20 cellular contexts compared by ENCODE assay signal in genomic region chr5:151106509-151106908, GRCh38. TPM values are rescaled to one million over a fixed set of nuclear protein-coding genes. Genes with fewer than 3 reads are reported as not detected.
A peak's percentile ranks its signal among the peaks of the same experiment; 100 is the strongest.
DNase-seq lines count a peak whose midpoint lies in the region; ATAC-seq, FAIRE-seq and TF ChIP-seq lines count a peak whose summit lies in the region.
"Had no signal": no experiment of that assay in that cellular context is flagged by ENCODE, and none has a peak within 500 bp of the region (broad histone marks: within the 10 kb centered on the region; RNA-seq: fewer than 3 reads in every experiment).

No MANE protein-coding gene starts in this region.

- no peak overlapping the region for H3K27ac ChIP-seq in K562 (ENCODE audit: extremely low read depth, low read depth, low read length)
- H3K27ac ChIP-seq in naive thymus-derived CD4-positive, alpha-beta T cell (ENCODE audit: low read depth, low read length) = no peak overlapping the region
- peak overlapping the region; percentile 14 for H3K27ac ChIP-seq in upper lobe of right lung

- H3K36me3 ChIP-seq in K562 (ENCODE audit: control insufficient read depth, insufficient read depth, low read length) = no peaks in the 10 kb centered on the region
- H3K36me3 ChIP-seq in naive thymus-derived CD4-positive, alpha-beta T cell (ENCODE audit: control insufficient read depth in 2 of 3, insufficient read depth in 3 of 3, low read length in 3 of 3) = peaks cover 67 to 100% (median 82%) of the 10 kb centered on the region in 3 experiments
- peaks cover 80% of the 10 kb centered on the region for H3K36me3 ChIP-seq in upper lobe of right lung
- H3K36me3 ChIP-seq: uterus had no signal

- DNase-seq in activated naive CD8-positive, alpha-beta T cell treated with anti-CD3 and anti-CD28 coated beads, Interleukin-2, amount 50 U/mL, for 24 hours = no peak
- no peak for DNase-seq in K562 (ENCODE audit: extremely low read depth in 1 of 4, low spot score in 3 of 4)
- DNase-seq in naive thymus-derived CD4-positive, alpha-beta T cell = no peak
- DNase-seq in upper lobe of right lung = no peak
- DNase-seq in SW 1271 (lab: John Stamatoyannopoulos, UW) = no peak
- no peak for DNase-seq in stimulated activated naive CD4-positive, alpha-beta T cell (lab: John Stamatoyannopoulos, UW)
- DNase-seq: activated CD4-positive, alpha-beta T cell treated with anti-CD3 and anti-CD28 coated beads, Interleukin-2, amount 50 U/mL, for 48 hours; H9; mammary epithelial cell; MM.1S; NCI-H1694 treated with DMSO at 0.1 percent for 48 hours; NCI-H226; stimulated activated naive CD4-positive, alpha-beta T cell treated with Interleukin-2 at 50 U/mL for 16 hours; uterus had no signal

- no peaks in the 10 kb centered on the region for H3K27me3 Mint-ChIP-seq in activated naive CD8-positive, alpha-beta T cell
- H3K27me3 Mint-ChIP-seq in activated naive CD8-positive, alpha-beta T cell treated with anti-CD3 and anti-CD28 coated beads, Interleukin-2, amount 50 U/mL, for 24 hours = no peaks in the 10 kb centered on the region
- H3K27me3 Mint-ChIP-seq in naive thymus-derived CD4-positive, alpha-beta T cell = no peaks in the 10 kb centered on the region

- H3K9me1 ChIP-seq in K562 (ENCODE audit: control insufficient read depth, insufficient read depth, low read length) = no peaks in the 10 kb centered on the region

- H3K4me2 ChIP-seq in K562 (ENCODE audit: insufficient read depth, low read length) = no peak overlapping the region

- H3K4me1 Mint-ChIP-seq in activated naive CD8-positive, alpha-beta T cell (ENCODE audit: low read depth) = peaks cover 4% of the 10 kb centered on the region
- H3K4me1 Mint-ChIP-seq in activated naive CD8-positive, alpha-beta T cell treated with anti-CD3 and anti-CD28 coated beads, Interleukin-2, amount 50 U/mL, for 24 hours = peaks cover 7% of the 10 kb centered on the region
- peaks cover 0 to 15% (median 7%) of the 10 kb centered on the region in 7 donors for H3K4me1 Mint-ChIP-seq in naive thymus-derived CD4-positive, alpha-beta T cell
- H3K4me1 Mint-ChIP-seq: H9, neural crest cell had no signal

- no peak overlapping the region for H3K9ac ChIP-seq in K562 (ENCODE audit: insufficient read depth in 1 of 2, low read depth in 2 of 2, low read length in 2 of 2)

- peaks cover 7% of the 10 kb centered on the region for H3K36me3 Mint-ChIP-seq in activated naive CD8-positive, alpha-beta T cell
- H3K36me3 Mint-ChIP-seq in activated naive CD8-positive, alpha-beta T cell treated with anti-CD3 and anti-CD28 coated beads, Interleukin-2, amount 50 U/mL, for 24 hours (ENCODE audit: low read depth) = peaks cover 67% of the 10 kb centered on the region
- peaks cover 15 to 65% (median 40%) of the 10 kb centered on the region in 5 donors for H3K36me3 Mint-ChIP-seq in naive thymus-derived CD4-positive, alpha-beta T cell

- TF ChIP-seq RAD21 in K562 (CRISPR knock-in tag; conservative IDR thresholded peaks at IDR 0.05 in 1 of 2, IDR thresholded peaks at IDR 0.05 in 1 of 2) = no peak

- no peak overlapping the region for H3K4me3 ChIP-seq in K562
- no peak overlapping the region for H3K4me3 ChIP-seq in naive thymus-derived CD4-positive, alpha-beta T cell (ENCODE audit: low read length)
- no peak overlapping the region for H3K4me3 ChIP-seq in upper lobe of right lung
- H3K4me3 ChIP-seq: uterus had no signal

- no peaks in the 10 kb centered on the region for H3K79me2 ChIP-seq in K562 (ENCODE audit: control insufficient read depth, insufficient read depth, low read length)

- POLR2A ChIA-PET in K562 (lab: Yijun Ruan, JAX) = interaction anchor here (0.8 kb wide), 1 partner anchor 256 kb away, joined by 3 read pairs; no protein-coding TSS in a partner anchor
- POLR2A ChIA-PET in naive thymus-derived CD4-positive, alpha-beta T cell (lab: Charles Lee) = no interaction called here

- 42% methylated on average over 2 of the region's 2 CpGs for WGBS in K562 (ENCODE audit: insufficient coverage, low coverage, missing lambda C conversion rate)

- peaks cover 5 to 10% of the 10 kb centered on the region in 2 experiments for H3K4me1 ChIP-seq in K562 (replicated peaks in 1 of 2; ENCODE audit: control insufficient read depth in 2 of 2, insufficient read depth in 2 of 2, low read length in 2 of 2)
- H3K4me1 ChIP-seq in naive thymus-derived CD4-positive, alpha-beta T cell (ENCODE audit: control insufficient read depth in 2 of 2, insufficient read depth in 2 of 2, low read length in 2 of 2) = no peaks in the 10 kb centered on the region
- H3K4me1 ChIP-seq in upper lobe of right lung = peaks cover 19% of the 10 kb centered on the region
- H3K4me1 ChIP-seq: uterus had no signal

- H3K27ac Mint-ChIP-seq in activated naive CD8-positive, alpha-beta T cell = peak overlapping the region; percentile 80
- H3K27ac Mint-ChIP-seq in activated naive CD8-positive, alpha-beta T cell treated with anti-CD3 and anti-CD28 coated beads, Interleukin-2, amount 50 U/mL, for 24 hours = no peak overlapping the region
- peak overlapping the region in 8 of 9 donors; percentile 49 to 91 (median 76) for H3K27ac Mint-ChIP-seq in naive thymus-derived CD4-positive, alpha-beta T cell
- H3K27ac Mint-ChIP-seq: activated T-helper 2 cell treated with anti-CD3 and anti-CD28 coated beads, Interferon-gamma antibody, Interleukin-2, Interleukin-4, amounts not matched to agents 10 μg/mL and 5 μg/mL and 100 μg/mL, durations not matched to agents 14 hours and 24 hours and 36 hours; H9 had no signal

- no peak overlapping the region for H2AFZ ChIP-seq in K562 (ENCODE audit: low read depth, low read length)

- no peak for TF ChIP-seq POLR2A in K562 (conservative IDR thresholded peaks at IDR 0.05)

- CTCF ChIA-PET in K562 (lab: Yijun Ruan, JAX; ENCODE audit: low intra/inter-chr PET ratio) = no interaction called here
- CTCF ChIA-PET in naive thymus-derived CD4-positive, alpha-beta T cell (lab: Charles Lee) = interaction anchor here (0.9 to 1.1 kb wide), 2 partner anchors 55 to 59 kb away, joined by 4 read pairs; no protein-coding TSS in a partner anchor

- no peaks in the 10 kb centered on the region for H3K9me3 Mint-ChIP-seq in activated naive CD8-positive, alpha-beta T cell (ENCODE audit: low read depth)
- H3K9me3 Mint-ChIP-seq in activated naive CD8-positive, alpha-beta T cell treated with anti-CD3 and anti-CD28 coated beads, Interleukin-2, amount 50 U/mL, for 24 hours = no peaks in the 10 kb centered on the region
- H3K9me3 Mint-ChIP-seq in naive thymus-derived CD4-positive, alpha-beta T cell = no peaks in the 10 kb centered on the region
- H3K9me3 Mint-ChIP-seq: activated T-helper 2 cell treated with anti-CD3 and anti-CD28 coated beads, Interferon-gamma antibody, Interleukin-2, Interleukin-4, amounts not matched to agents 10 μg/mL and 5 μg/mL and 100 μg/mL, durations not matched to agents 14 hours and 24 hours and 36 hours; H9; neural crest cell had no signal

- intact Hi-C loops in K562 (cut with micrococcal nuclease) (loop anchor here (2.0 kb wide), 1 partner anchor 104 kb away; no protein-coding TSS in a partner anchor), upper lobe of right lung (cut with DNase I) (no loop called here)
- intact Hi-C loops in naive thymus-derived CD4-positive, alpha-beta T cell (cut with micrococcal nuclease) = no loop called here

- no TSS peak for BruUV-seq in K562 (replicated peaks; lab: Mats Ljungman, UMichigan)

- no peaks in the 10 kb centered on the region for H4K20me1 ChIP-seq in K562 (replicated peaks; ENCODE audit: control insufficient read depth, insufficient read depth, low read length)

- H3K27me3 ChIP-seq in K562 (ENCODE audit: control insufficient read depth in 2 of 2, insufficient read depth in 2 of 2, low read length in 2 of 2) (no peaks in the 10 kb centered on the region), upper lobe of right lung (no peaks in the 10 kb centered on the region)
- H3K27me3 ChIP-seq in naive thymus-derived CD4-positive, alpha-beta T cell (ENCODE audit: control insufficient read depth in 2 of 2, insufficient read depth in 2 of 2, low read length in 2 of 2) = no peaks in the 10 kb centered on the region
- H3K27me3 ChIP-seq: uterus had no signal

- FAIRE-seq in K562 (lab: Jason Lieb, UNC) = no peak
- FAIRE-seq: endometrium, keratinocyte had no signal

- H3K9me3 ChIP-seq in K562 (replicated peaks; ENCODE audit: control insufficient read depth, insufficient read depth, low read depth, low read length) (no peaks in the 10 kb centered on the region), upper lobe of right lung (no peaks in the 10 kb centered on the region)
- H3K9me3 ChIP-seq in naive thymus-derived CD4-positive, alpha-beta T cell (ENCODE audit: control insufficient read depth in 2 of 3, low read length in 3 of 3) = no peaks in the 10 kb centered on the region
- H3K9me3 ChIP-seq: uterus had no signal

- no peak overlapping the region for H3K4me3 Mint-ChIP-seq in activated naive CD8-positive, alpha-beta T cell
- H3K4me3 Mint-ChIP-seq in activated naive CD8-positive, alpha-beta T cell treated with anti-CD3 and anti-CD28 coated beads, Interleukin-2, amount 50 U/mL, for 24 hours = no peak overlapping the region
- H3K4me3 Mint-ChIP-seq in naive thymus-derived CD4-positive, alpha-beta T cell = no peak overlapping the region
- H3K4me3 Mint-ChIP-seq: H9, neural crest cell had no signal

- TF ChIP-seq CTCF in K562 (IDR thresholded peaks at IDR 0.05 in 2 of 3, conservative IDR thresholded peaks at IDR 0.05 in 1 of 3; ENCODE audit: insufficient read depth in 2 of 3, low read depth in 1 of 3, low read length in 3 of 3) (no peak), upper lobe of right lung (IDR thresholded peaks at IDR 0.05) (no peak)

- ATAC-seq in activated naive CD8-positive, alpha-beta T cell treated with anti-CD3 and anti-CD28 coated beads, Interleukin-2, amount 50 U/mL, for 24 hours = no peak
- ATAC-seq in K562 = no peak
- no peak for ATAC-seq in naive thymus-derived CD4-positive, alpha-beta T cell
- no peak for ATAC-seq in upper lobe of right lung
- ATAC-seq in GM19452 (IDR thresholded peaks at IDR 0.05; ENCODE audit: unreplicated experiment) = no peak

- in situ Hi-C loops in K562 (cut with MboI) = no loop called here

- no peak for TF ChIP-seq EP300 in K562 (IDR thresholded peaks at IDR 0.05; ENCODE audit: low read length)

RNA-seq across cellular contexts. Expression of gene TNIP1, which starts 25.7 kb away (rescaled TPM):
- total RNA-seq in K562 (2011; cell fraction: chromatin; rRNA removed; ENCODE audit: low replicate concordance) = 107 and 139 TPM in 2 replicates
- total RNA-seq in K562 (2011; cell fraction: nucleolus; rRNA removed) = 57.9 and 62.4 TPM in 2 replicates
- 79.0 and 111 TPM in 2 replicates for total RNA-seq in K562 (2011; cell fraction: nucleoplasm; rRNA removed)
- total RNA-seq in K562 (2014; rRNA removed) (40.5 and 41.2 TPM in 2 replicates), K562 (2014; rRNA removed; fragmentation: Illumina TruSeq; extraction: Trizol) (13.9 and 18.4 TPM in 2 replicates), K562 (2015; rRNA removed; fragmentation: Illumina TruSeq; extraction: Trizol) (24.1 and 24.5 TPM in 2 replicates), K562 (2021) (41.0 and 42.6 TPM in 2 replicates), upper lobe of right lung (120 TPM)
- polyA plus RNA-seq in K562 (2011; rRNA removed) (26.9 and 35.4 TPM in 2 replicates), K562 (2014; fragmentation: Illumina TruSeq; extraction: Trizol) (25.3 and 26.4 TPM in 2 replicates), K562 (2014; fragmentation: Nextera tagmentation; extraction: Ambion mirVana) (under 1 TPM; 0.46 to 0.99 TPM), K562 (2014; rRNA removed) (24.6 and 33.5 TPM in 2 replicates)
- 23.2 and 26.3 TPM in 2 replicates for polyA plus RNA-seq in K562 (2011; cell fraction: cytosol; rRNA removed)
- 43.5 and 44.0 TPM in 2 replicates for polyA plus RNA-seq in K562 (2011; cell fraction: nucleus; rRNA removed)
- 37.0 and 57.9 TPM in 2 replicates for polyA plus RNA-seq in K562 (2012)
- 50.2 and 55.3 TPM in 2 replicates for polyA minus RNA-seq in K562 (2011; rRNA and poly(A)+ RNA removed)
- 31.5 and 54.0 TPM in 2 replicates for polyA minus RNA-seq in K562 (2011; cell fraction: cytosol; rRNA and poly(A)+ RNA removed)
- 33.0 and 56.4 TPM in 2 replicates for polyA minus RNA-seq in K562 (2011; cell fraction: nucleus; rRNA and poly(A)+ RNA removed)
- total RNA-seq in naive thymus-derived CD4-positive, alpha-beta T cell = 100 to 1,000 TPM; 124 to 234 (median 131) TPM
- 10 to 100 TPM; 28.9 to 45.2 TPM for polyA plus RNA-seq in naive thymus-derived CD4-positive, alpha-beta T cell

RNA-seq across cellular contexts. Expression of gene ANXA6, which starts 51.1 kb away (rescaled TPM):
- 14.4 and 15.9 TPM in 2 replicates for total RNA-seq in K562 (2011; cell fraction: chromatin; rRNA removed; ENCODE audit: low replicate concordance)
- 6.0 and 8.9 TPM in 2 replicates for total RNA-seq in K562 (2011; cell fraction: nucleolus; rRNA removed)
- total RNA-seq in K562 (2011; cell fraction: nucleoplasm; rRNA removed) = 11.6 and 11.7 TPM in 2 replicates
- total RNA-seq in K562 (2014; rRNA removed) (8.1 and 11.8 TPM in 2 replicates), K562 (2014; rRNA removed; fragmentation: Illumina TruSeq; extraction: Trizol) (7.8 and 9.6 TPM in 2 replicates), K562 (2015; rRNA removed; fragmentation: Illumina TruSeq; extraction: Trizol) (12.0 and 13.2 TPM in 2 replicates), K562 (2021) (11.6 and 12.0 TPM in 2 replicates), upper lobe of right lung (143 TPM)
- polyA plus RNA-seq in K562 (2011; rRNA removed) (8.1 and 27.2 TPM in 2 replicates), K562 (2014; fragmentation: Illumina TruSeq; extraction: Trizol) (10.1 and 10.4 TPM in 2 replicates), K562 (2014; fragmentation: Nextera tagmentation; extraction: Ambion mirVana) (1 to 10 TPM in 1 of 2 experiments, under 1 TPM in 1; 0.70 to 1.9 TPM), K562 (2014; rRNA removed) (8.3 and 8.8 TPM in 2 replicates)
- 7.1 and 33.5 TPM in 2 replicates for polyA plus RNA-seq in K562 (2011; cell fraction: cytosol; rRNA removed)
- polyA plus RNA-seq in K562 (2011; cell fraction: nucleus; rRNA removed) = 5.0 and 18.8 TPM in 2 replicates
- 13.5 and 16.9 TPM in 2 replicates for polyA plus RNA-seq in K562 (2012)
- polyA minus RNA-seq in K562 (2011; rRNA and poly(A)+ RNA removed) = 11.3 and 36.0 TPM in 2 replicates
- polyA minus RNA-seq in K562 (2011; cell fraction: cytosol; rRNA and poly(A)+ RNA removed) = 5.2 and 14.0 TPM in 2 replicates
- 6.1 and 27.3 TPM in 2 replicates for polyA minus RNA-seq in K562 (2011; cell fraction: nucleus; rRNA and poly(A)+ RNA removed)
- total RNA-seq in naive thymus-derived CD4-positive, alpha-beta T cell = 100 to 1,000 TPM; 212 to 512 (median 272) TPM
- 100 to 1,000 TPM; 272 to 295 TPM for polyA plus RNA-seq in naive thymus-derived CD4-positive, alpha-beta T cell
